15 cellular contexts compared by ENCODE assay signal in the genomic region with DNA sequence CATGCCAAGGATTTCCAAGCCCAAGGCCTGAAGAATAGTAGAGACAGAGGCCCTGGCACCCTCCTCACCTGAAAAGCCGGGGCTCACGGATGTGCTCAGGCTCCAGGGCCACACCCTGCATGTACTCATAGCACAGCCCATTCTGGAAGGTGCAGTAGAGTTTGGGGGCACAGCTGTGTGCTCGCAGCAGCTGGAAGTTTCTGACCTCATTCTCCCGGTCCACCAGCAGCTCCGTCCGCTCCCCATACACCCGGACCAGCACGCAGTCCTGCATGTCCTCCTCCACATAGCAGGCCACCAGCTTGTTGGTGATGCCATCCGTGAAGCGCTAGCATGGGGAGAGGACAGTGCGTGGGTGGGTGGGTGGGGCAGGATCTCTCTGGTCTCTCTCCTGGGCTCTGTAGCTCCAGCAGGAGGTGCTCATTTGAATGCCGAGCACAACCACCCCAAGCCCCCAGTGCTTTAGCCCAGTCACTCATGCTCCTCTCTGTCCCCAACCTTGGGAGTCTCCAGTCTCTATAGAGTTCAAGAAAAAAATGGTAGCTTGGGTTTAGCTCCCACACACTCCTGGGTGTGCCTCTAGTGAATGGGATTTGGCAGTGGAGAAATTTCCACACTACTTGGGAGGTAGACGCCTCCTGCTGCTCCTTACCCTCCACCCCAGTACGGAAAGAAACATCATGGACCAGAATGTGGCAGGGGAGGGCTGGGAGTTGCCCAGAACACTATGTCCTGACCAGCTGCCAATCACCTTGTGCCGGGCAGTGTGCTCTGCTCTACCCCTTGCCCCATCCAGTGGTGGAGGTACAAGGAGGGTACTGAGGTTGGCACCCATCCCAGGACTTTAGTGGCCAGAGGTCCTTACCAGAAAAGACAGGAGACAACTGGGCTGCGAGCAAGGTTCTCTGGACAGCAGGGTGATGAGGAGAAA. TPM values are rescaled to one million over a fixed set of nuclear protein-coding genes. Genes with fewer than 3 reads are reported as not detected.
DNase-seq lines count a peak whose midpoint lies in the region; ATAC-seq and TF ChIP-seq lines count a peak whose summit lies in the region.
"Had no signal": no experiment of that assay in that cellular context is flagged by ENCODE, and none has a peak within 500 bp of the region (broad histone marks: within the 10 kb centered on the region; RNA-seq: fewer than 3 reads in every experiment).

No MANE protein-coding gene starts in this region.

- no peak for TF ChIP-seq EP300 in gastroesophageal sphincter (IDR thresholded peaks at IDR 0.05)

- H4K20me1 ChIP-seq in PC-9 (ENCODE audit: insufficient read depth): no peaks in the 10 kb centered on the region

- no peak for TF ChIP-seq POLR2A in gastroesophageal sphincter (IDR thresholded peaks at IDR 0.05)

- POLR2A ChIA-PET in PC-9 (lab: Charles Lee; ENCODE audit: unreplicated experiment): interaction anchor here (0.6 kb wide), 2 partner anchors 117 to 137 kb away, joined by 3 to 6 read pairs; no protein-coding TSS in a partner anchor

- intact Hi-C loops in PC-9 (cut with micrococcal nuclease; ENCODE audit: unreplicated experiment): no loop called here

- H2AFZ ChIP-seq in PC-9: no peak overlapping the region

- peak overlapping the region; percentile 56 to 85 (median 75) for H3K4me3 Mint-ChIP-seq in CD4-positive, CD25-positive, alpha-beta regulatory T cell

- no peaks in the 10 kb centered on the region for H3K27me3 ChIP-seq in CD4-positive, CD25-positive, alpha-beta regulatory T cell (ENCODE audit: control insufficient read depth, insufficient read depth, low read length)
- H3K27me3 ChIP-seq in PC-9 (ENCODE audit: insufficient read depth, low read depth) (no peaks in the 10 kb centered on the region), gastroesophageal sphincter (peaks cover 41% of the 10 kb centered on the region)

- ATAC-seq in CD4-positive, CD25-positive, alpha-beta regulatory T cell (ENCODE audit: low read depth in 2 of 2): no peak
- ATAC-seq in gastroesophageal sphincter (peak; percentile 47), omental fat pad (ENCODE audit: low FRiP score) (peak; percentile 31), GM18907 (IDR thresholded peaks at IDR 0.05; ENCODE audit: unreplicated experiment) (no peak)

- no peaks in the 10 kb centered on the region for H3K9me2 ChIP-seq in PC-9 (ENCODE audit: insufficient read depth)

- BruUV-seq in PC-9 (replicated peaks; lab: Mats Ljungman, UMichigan): TSS peak; percentile 22

- peaks cover 0 to 18% (median 4%) of the 10 kb centered on the region in 4 donors for H3K4me1 Mint-ChIP-seq in CD4-positive, CD25-positive, alpha-beta regulatory T cell

- no peak overlapping the region for H3K4me3 ChIP-seq in CD4-positive, CD25-positive, alpha-beta regulatory T cell (ENCODE audit: low read depth, low read length)
- H3K4me3 ChIP-seq in PC-9 (no peak overlapping the region), gastroesophageal sphincter (peak overlapping the region in 1 of 2 donors; percentile 75)
- H3K4me3 ChIP-seq: lung had no signal

- H3K9me3 ChIP-seq in CD4-positive, CD25-positive, alpha-beta regulatory T cell (ENCODE audit: control insufficient read depth in 2 of 2, low read length in 2 of 2): no peaks in the 10 kb centered on the region
- no peaks in the 10 kb centered on the region for H3K9me3 ChIP-seq in PC-9 (ENCODE audit: insufficient read depth, low read depth)
- no peaks in the 10 kb centered on the region for H3K9me3 ChIP-seq in gastroesophageal sphincter

- peaks cover 0 to 2% (median 0%) of the 10 kb centered on the region in 7 donors for H3K9me3 Mint-ChIP-seq in CD4-positive, CD25-positive, alpha-beta regulatory T cell

- 100% methylated on average over 2 to 3 of the region's 16 CpGs for WGBS in gastroesophageal sphincter (ENCODE audit: low coverage in 1 of 2), 2 donors

- TF ChIP-seq CTCF in PC-9 (conservative IDR thresholded peaks at IDR 0.05) (no peak), gastroesophageal sphincter (IDR thresholded peaks at IDR 0.05) (no peak), omental fat pad (IDR thresholded peaks at IDR 0.05) (no peak)

- no peak for DNase-seq in CD4-positive, CD25-positive, alpha-beta regulatory T cell
- DNase-seq in PC-9 (no peak), omental fat pad (ENCODE audit: low spot score) (no peak), NCI-H2227 (lab: John Stamatoyannopoulos, UW; ENCODE audit: unreplicated experiment) (no peak), NCI-H1092 (lab: John Stamatoyannopoulos, UW) (no peak), foreskin melanocyte (no peak)
- DNase-seq: activated T-cell treated with anti-CD3 and anti-CD28 coated beads, Interleukin-2, amount 50 U/mL, for 1 hour; foreskin fibroblast; NCI-H1048; NCI-H82 had no signal

- peaks cover 29% of the 10 kb centered on the region for H3K27me3 Mint-ChIP-seq in CD4-positive, CD25-positive, alpha-beta regulatory T cell

- H3K79me2 ChIP-seq in PC-9 (ENCODE audit: low read depth): no peaks in the 10 kb centered on the region

- CTCF ChIA-PET in PC-9 (lab: Charles Lee): interaction anchor here (0.6 kb wide), 1 partner anchor 655 kb away, joined by 3 read pairs; no protein-coding TSS in a partner anchor

- peaks cover 9% of the 10 kb centered on the region for H3K4me1 ChIP-seq in CD4-positive, CD25-positive, alpha-beta regulatory T cell (ENCODE audit: control insufficient read depth, insufficient read depth, low read length, poor library complexity, severe bottlenecking)
- peaks cover 14% of the 10 kb centered on the region for H3K4me1 ChIP-seq in PC-9 (replicated peaks; ENCODE audit: insufficient read depth)
- H3K4me1 ChIP-seq in gastroesophageal sphincter: peaks cover 0 to 29% (median 13%) of the 10 kb centered on the region in 3 donors

- no peaks in the 10 kb centered on the region for H3K36me3 Mint-ChIP-seq in CD4-positive, CD25-positive, alpha-beta regulatory T cell

- peaks cover 10% of the 10 kb centered on the region; the same call in 1 of the 2 replicates for H3F3A ChIP-seq in PC-9 (ENCODE audit: insufficient read depth, low read depth)

- no peaks in the 10 kb centered on the region for H3K36me3 ChIP-seq in CD4-positive, CD25-positive, alpha-beta regulatory T cell (ENCODE audit: control insufficient read depth, insufficient read depth, low read length)
- H3K36me3 ChIP-seq in PC-9 (ENCODE audit: low read depth) (no peaks in the 10 kb centered on the region), gastroesophageal sphincter (peaks cover 0 to 13% of the 10 kb centered on the region in 2 donors)

- peak overlapping the region in 1 of 3 donors; percentile 58 for H3K27ac Mint-ChIP-seq in CD4-positive, CD25-positive, alpha-beta regulatory T cell

- H3K27ac ChIP-seq in CD4-positive, CD25-positive, alpha-beta regulatory T cell (ENCODE audit: insufficient read depth, low read length, poor library complexity, severe bottlenecking): no peak overlapping the region
- H3K27ac ChIP-seq in PC-9 (no peak overlapping the region), gastroesophageal sphincter (peak overlapping the region in 3 of 4 donors; percentile 78 to 86 (median 84))
- H3K27ac ChIP-seq: HL-60 had no signal

- no peak overlapping the region for H3K4me2 ChIP-seq in PC-9
- H3K4me2 ChIP-seq: smooth muscle cell had no signal

RNA-seq across cellular contexts. Expression of gene ETNK2, which starts 1.9 kb away (rescaled TPM):
- 3.0 TPM for total RNA-seq in CD4-positive, CD25-positive, alpha-beta regulatory T cell
- polyA plus RNA-seq in CD4-positive, CD25-positive, alpha-beta regulatory T cell: 1 to 10 TPM in 2 of 4 donors, under 1 TPM in 2; 0.55 to 1.7 (median 1.1) TPM
- 16.3 and 18.3 TPM in 2 replicates for total RNA-seq in PC-9 (2021)
- 10 to 100 TPM in 2 of 4 donors, 1 to 10 TPM in 2; 6.1 to 21.1 (median 9.5) TPM for total RNA-seq in gastroesophageal sphincter
- total RNA-seq in omental fat pad: 10 to 100 TPM; 11.8 to 16.9 (median 13.3) TPM

RNA-seq across cellular contexts. Expression of gene REN, which starts 16.2 kb away (rescaled TPM):
- not detected for total RNA-seq in CD4-positive, CD25-positive, alpha-beta regulatory T cell
- not detected for polyA plus RNA-seq in CD4-positive, CD25-positive, alpha-beta regulatory T cell
- total RNA-seq in PC-9 (2021) (0.81 TPM in 1 of 2 replicates, not detected in the other), gastroesophageal sphincter (not detected), omental fat pad (1 to 10 TPM in 2 of 4 donors, not detected in 2; 1.4 to 2.8 TPM)
- total RNA-seq: smooth muscle cell had no signal
- polyA plus RNA-seq: smooth muscle cell had no signal

RNA-seq across cellular contexts. Expression of gene KISS1, which starts 46.4 kb away (rescaled TPM):
- 0.59 TPM for total RNA-seq in CD4-positive, CD25-positive, alpha-beta regulatory T cell
- not detected for polyA plus RNA-seq in CD4-positive, CD25-positive, alpha-beta regulatory T cell
- total RNA-seq in PC-9 (2021) (4.0 and 5.2 TPM in 2 replicates), gastroesophageal sphincter (not detected), omental fat pad (not detected)
- total RNA-seq: lung had no signal

Comparison
In these comparisons a context has a peak if more than half of its experiments do, and no peak if none do; other contexts are left out.
1. ATAC-seq: peak in gastroesophageal sphincter (single experiment) and omental fat pad (single experiment); none in CD4-positive, CD25-positive, alpha-beta regulatory T cell (0 of 2) and GM18907 (single experiment).
2. H3K27ac ChIP-seq: peak in gastroesophageal sphincter (3 of 4); none in CD4-positive, CD25-positive, alpha-beta regulatory T cell (single experiment) and PC-9 (single experiment).